In the genomic region with DNA sequence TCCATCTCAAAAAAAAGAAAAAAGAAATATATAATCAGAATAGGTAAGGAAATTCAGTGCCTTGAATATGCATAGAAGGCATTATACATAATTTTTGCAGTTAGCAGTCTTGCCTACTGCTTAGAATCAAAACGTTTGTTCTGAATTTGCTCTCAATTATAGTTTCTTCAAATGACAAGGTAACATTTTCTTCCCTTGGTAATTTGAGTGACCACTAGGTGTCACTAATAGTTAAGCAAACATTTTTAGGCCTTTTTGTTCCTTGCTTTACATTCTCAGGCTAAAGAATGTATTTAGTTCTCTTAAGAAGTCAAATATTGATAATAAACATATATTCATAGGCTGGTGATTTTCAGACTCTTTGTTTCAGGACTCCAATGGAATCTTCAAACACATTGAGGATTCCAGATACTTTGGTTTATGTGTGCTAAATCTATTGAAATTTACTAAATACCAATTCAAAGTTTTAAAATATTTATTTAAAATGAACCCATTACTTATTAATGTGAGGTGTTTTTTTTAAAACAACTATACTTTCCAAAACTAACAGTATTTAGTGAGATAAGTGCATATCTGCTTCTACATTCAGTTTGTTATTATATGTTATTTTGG, we compare ENCODE assay signal across 9 cellular contexts. TPM values are rescaled to one million over a fixed set of nuclear protein-coding genes. Genes with fewer than 3 reads are reported as not detected.
DNase-seq lines count a peak whose midpoint lies in the region; ATAC-seq and TF ChIP-seq lines count a peak whose summit lies in the region.
"Had no signal": no experiment of that assay in that cellular context is flagged by ENCODE, and none has a peak within 500 bp of the region (broad histone marks: within the 10 kb centered on the region; RNA-seq: fewer than 3 reads in every experiment).

No MANE protein-coding gene starts in this region.

- no peak for ATAC-seq in HG03025 (IDR thresholded peaks at IDR 0.05; ENCODE audit: low FRiP score, unreplicated experiment)
- no peak for ATAC-seq in HG03045 (IDR thresholded peaks at IDR 0.05; ENCODE audit: unreplicated experiment)

- no peak overlapping the region for H3K4me3 ChIP-seq in SK-N-SH (ENCODE audit: low read depth in 2 of 2, low read length in 1 of 2)
- no peak overlapping the region for H3K4me3 ChIP-seq in fibroblast of villous mesenchyme (ENCODE audit: low read depth, low read length)
- no peak overlapping the region for H3K4me3 ChIP-seq in sigmoid colon

- H3K4me2 ChIP-seq in SK-N-SH: no peak overlapping the region

- POLR2A ChIA-PET in SK-N-SH (lab: Yijun Ruan, JAX): no interaction called here

- H3K9ac ChIP-seq in SK-N-SH: no peak overlapping the region

- 3% methylated on average over 1 of the region's 1 CpG for WGBS in SK-N-SH (ENCODE audit: low lambda C conversion rate)
- 3 to 6% methylated on average over 1 of the region's 1 CpG for WGBS in sigmoid colon, 2 donors

- H3K27me3 ChIP-seq in SK-N-SH (ENCODE audit: insufficient read depth): no peaks in the 10 kb centered on the region
- H3K27me3 ChIP-seq in sigmoid colon: no peaks in the 10 kb centered on the region

- intact Hi-C loops in sigmoid colon (cut with DNase I): loop anchor here (1.0 to 10.0 kb wide), 2 partner anchors 54 to 105 kb away; a partner anchor contains a TSS

- in situ Hi-C loops in KBM-7 (cut with MboI; ENCODE audit: low pct_unique_long_range_greater_than_20kb, low sequenced_read_pairs): no loop called here

- H3K79me2 ChIP-seq in SK-N-SH (ENCODE audit: insufficient read depth): peaks cover 8% of the 10 kb centered on the region; the same call in 1 of the 2 replicates

- TF ChIP-seq RAD21 in SK-N-SH (IDR thresholded peaks at IDR 0.05; ENCODE audit: low read length): peak; percentile 84

- no peaks in the 10 kb centered on the region for H4K20me1 ChIP-seq in SK-N-SH (ENCODE audit: insufficient read depth)

- no peaks in the 10 kb centered on the region for H3K9me2 ChIP-seq in SK-N-SH

- H3K9me3 ChIP-seq in SK-N-SH: no peaks in the 10 kb centered on the region
- H3K9me3 ChIP-seq in sigmoid colon: no peaks in the 10 kb centered on the region

- H3K36me3 ChIP-seq in SK-N-SH (replicated peaks in 1 of 2; ENCODE audit: control insufficient read depth in 1 of 2, insufficient read depth in 2 of 2, low read length in 1 of 2) (peaks cover 25 to 52% of the 10 kb centered on the region in 2 experiments), sigmoid colon (peaks cover 0 to 46% (median 10%) of the 10 kb centered on the region in 4 donors)

- no peaks in the 10 kb centered on the region for H3K4me1 ChIP-seq in SK-N-SH (ENCODE audit: control insufficient read depth in 1 of 2, insufficient read depth in 2 of 2, low read depth in 1 of 2, low read length in 1 of 2)
- no peaks in the 10 kb centered on the region for H3K4me1 ChIP-seq in sigmoid colon

- DNase-seq in Daoy (ENCODE audit: low read depth): peak; percentile 12
- peak; percentile 75 for DNase-seq in KBM-7
- DNase-seq in SK-N-SH: peak; percentile 30
- DNase-seq in fibroblast of villous mesenchyme (ENCODE audit: low read depth): peak; percentile 72
- no peak for DNase-seq in sigmoid colon
- DNase-seq in HPDE6-E6E7 (ENCODE audit: extremely low spot score): no peak
- DNase-seq: activated B cell treated with CpG ODN at 0.5 μM for 24 hours had no signal

- H2AFZ ChIP-seq in SK-N-SH (ENCODE audit: low read depth): no peak overlapping the region

- CTCF ChIA-PET in SK-N-SH (lab: Yijun Ruan, JAX): interaction anchor here (0.7 to 4.3 kb wide), 7 partner anchors 22 to 130 kb away, joined by 3 to 28 read pairs (median 3); no protein-coding TSS in a partner anchor

- TF ChIP-seq CTCF in SK-N-SH (IDR thresholded peaks at IDR 0.05): peak; percentile 77
- peak; percentile 62 for TF ChIP-seq CTCF in fibroblast of villous mesenchyme (IDR thresholded peaks at IDR 0.05; ENCODE audit: insufficient read depth, low read depth, low read length)
- TF ChIP-seq CTCF in sigmoid colon (IDR thresholded peaks at IDR 0.05): peak in 3 of 4 experiments; percentile 52 to 68 (median 52)

- H3K27ac ChIP-seq in SK-N-SH (ENCODE audit: low read depth in 2 of 2, low read length in 1 of 2) (no peak overlapping the region), sigmoid colon (no peak overlapping the region)

- TF ChIP-seq EP300 in SK-N-SH (IDR thresholded peaks at IDR 0.05; ENCODE audit: borderline replicate concordance in 1 of 2, low read depth in 1 of 2, low read length in 1 of 2) (no peak), sigmoid colon (IDR thresholded peaks at IDR 0.05) (no peak)

- H3F3A ChIP-seq in SK-N-SH (replicated peaks; ENCODE audit: insufficient read depth): peaks cover 24% of the 10 kb centered on the region

- TF ChIP-seq POLR2A in sigmoid colon (IDR thresholded peaks at IDR 0.05): no peak

TF ChIP-seq in SK-N-SH, 30 proteins besides CTCF, POLR2A, EP300 and RAD21:
- TF ChIP-seq, protein P1, sequence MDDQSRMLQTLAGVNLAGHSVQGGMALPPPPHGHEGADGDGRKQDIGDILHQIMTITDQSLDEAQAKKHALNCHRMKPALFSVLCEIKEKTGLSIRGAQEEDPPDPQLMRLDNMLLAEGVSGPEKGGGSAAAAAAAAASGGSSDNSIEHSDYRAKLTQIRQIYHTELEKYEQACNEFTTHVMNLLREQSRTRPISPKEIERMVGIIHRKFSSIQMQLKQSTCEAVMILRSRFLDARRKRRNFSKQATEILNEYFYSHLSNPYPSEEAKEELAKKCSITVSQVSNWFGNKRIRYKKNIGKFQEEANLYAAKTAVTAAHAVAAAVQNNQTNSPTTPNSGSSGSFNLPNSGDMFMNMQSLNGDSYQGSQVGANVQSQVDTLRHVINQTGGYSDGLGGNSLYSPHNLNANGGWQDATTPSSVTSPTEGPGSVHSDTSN (IDR thresholded peaks at IDR 0.05): no peak
- peak; percentile 48 for TF ChIP-seq SMC3 (IDR thresholded peaks at IDR 0.05; ENCODE audit: low read depth, low read length)

RNA-seq across cellular contexts. Expression of a gene that starts 55.0 kb away (rescaled TPM):
- total RNA-seq in Daoy (2014; rRNA removed; shearing (Covaris generic)): 10.5 and 16.4 TPM in 2 replicates
- polyA plus RNA-seq in SK-N-SH (2012; rRNA removed): 9.7 and 14.2 TPM in 2 replicates
- 11.2 and 11.5 TPM in 2 replicates for polyA plus RNA-seq in SK-N-SH (2012; cell fraction: cytosol; rRNA removed)
- polyA plus RNA-seq in SK-N-SH (2012; cell fraction: nucleus; rRNA removed): 13.7 and 30.5 TPM in 2 replicates
- total RNA-seq in fibroblast of villous mesenchyme: 7.7 and 11.7 TPM in 2 replicates
- 1 to 10 TPM; 2.0 to 7.5 (median 3.1) TPM for total RNA-seq in sigmoid colon
- polyA plus RNA-seq in sigmoid colon: 1 to 10 TPM; 2.0 to 6.5 (median 6.0) TPM
- total RNA-seq: activated B cell treated with CpG ODN at 0.5 μM for 24 hours had no signal

Comparison
In these comparisons a context has a peak if more than half of its experiments do, and no peak if none do; other contexts are left out.
1. DNase-seq: peak in Daoy (single experiment), KBM-7 (single experiment), SK-N-SH (single experiment) and fibroblast of villous mesenchyme (single experiment); none in sigmoid colon (single experiment) and HPDE6-E6E7 (single experiment).
2. Peak in every context shown above with its lines, with median percentiles within 50 percentile points of each other: CTCF ChIP-seq.